In genomic region chr10:4617626-4618025, GRCh38 we compare ENCODE assay signal across 17 cellular contexts.
"Had no signal": no experiment of that assay in that cellular context is flagged by ENCODE, and none has a peak within 500 bp of the region (broad histone marks: within the 10 kb centered on the region; RNA-seq: fewer than 3 reads in every experiment).

No MANE protein-coding gene starts in this region.

- H3K4me3 ChIP-seq: gastrocnemius medialis, heart right ventricle, psoas muscle, right lobe of liver, tibial nerve, upper lobe of right lung, vagina had no signal

- ATAC-seq: gastrocnemius medialis; heart right ventricle; psoas muscle; right lobe of liver; stimulated activated memory B cell treated with anti-CD40 and anti-IgM and Interleukin-4, amounts not matched to agents 10 μg/mL and 1 μg/mL and 100 μg/mL, for 72 hours; upper lobe of right lung had no signal

- DNase-seq: effector CD4-positive, alpha-beta T cell; endodermal cell; erythroblast; gastrocnemius medialis; heart right ventricle; hypothalamus; kidney glomerular epithelial cell; mesendoderm; naive B cell; psoas muscle; retina; right lobe of liver; stimulated activated CD4-positive, alpha-beta T cell treated with anti-CD3 and anti-CD28 coated beads, Interleukin-4, amount 100 ng/mL, for 24 hours; upper lobe of right lung had no signal

- H3K36me3 ChIP-seq: gastrocnemius medialis, heart right ventricle, right lobe of liver, tibial nerve, upper lobe of right lung, vagina had no signal

- H3K4me1 ChIP-seq: gastrocnemius medialis, heart right ventricle, psoas muscle, right lobe of liver, tibial nerve, upper lobe of right lung, vagina had no signal

- H3K27ac ChIP-seq: gastrocnemius medialis, heart right ventricle, psoas muscle, right lobe of liver, tibial nerve, upper lobe of right lung, vagina had no signal

- H3K9me3 ChIP-seq: gastrocnemius medialis, right lobe of liver, upper lobe of right lung had no signal

- H3K27me3 ChIP-seq: gastrocnemius medialis, heart right ventricle, right lobe of liver, tibial nerve, upper lobe of right lung, vagina had no signal
